ENCODE assay signal across 9 cellular contexts in genomic region chr18:12394428-12394827, GRCh38. TPM values are rescaled to one million over a fixed set of nuclear protein-coding genes. Genes with fewer than 3 reads are reported as not detected.
DNase-seq lines count a peak whose midpoint lies in the region; ATAC-seq and TF ChIP-seq lines count a peak whose summit lies in the region.
"Had no signal": no experiment of that assay in that cellular context is flagged by ENCODE, and none has a peak within 500 bp of the region (broad histone marks: within the 10 kb centered on the region; RNA-seq: fewer than 3 reads in every experiment).

No MANE protein-coding gene starts in this region.

- no peak overlapping the region for H2AFZ ChIP-seq in smooth muscle cell (ENCODE audit: low read depth)

- no peaks in the 10 kb centered on the region for H3K4me1 Mint-ChIP-seq in activated T-cell treated with anti-CD3 and anti-CD28 coated beads, Interleukin-2, amount 50 U/mL, for 4 hours (ENCODE audit: low read depth)
- peaks cover 3% of the 10 kb centered on the region for H3K4me1 Mint-ChIP-seq in endothelial cell (ENCODE audit: unreplicated experiment)

- no peak overlapping the region for H3K4me3 Mint-ChIP-seq in activated T-cell treated with anti-CD3 and anti-CD28 coated beads, Interleukin-2, amount 50 U/mL, for 4 hours
- no peak overlapping the region for H3K4me3 Mint-ChIP-seq in endothelial cell (ENCODE audit: unreplicated experiment)

- peak; percentile 37 for TF ChIP-seq CTCF in NB4 (IDR thresholded peaks at IDR 0.05; ENCODE audit: low read depth, low read length)
- no peak for TF ChIP-seq CTCF in endothelial cell (IDR thresholded peaks at IDR 0.05; ENCODE audit: unreplicated experiment)
- peak; percentile 21 for TF ChIP-seq CTCF in smooth muscle cell (IDR thresholded peaks at IDR 0.05; ENCODE audit: borderline replicate concordance, insufficient read depth, poor library complexity, severe bottlenecking)

- no peaks in the 10 kb centered on the region for H4K20me1 ChIP-seq in smooth muscle cell (ENCODE audit: low read depth)

- H3K27me3 Mint-ChIP-seq in activated T-cell treated with anti-CD3 and anti-CD28 coated beads, Interleukin-2, amount 50 U/mL, for 4 hours (ENCODE audit: low read depth), result peaks cover 21% of the 10 kb centered on the region
- H3K27me3 Mint-ChIP-seq in endothelial cell (ENCODE audit: unreplicated experiment), result peaks cover 1% of the 10 kb centered on the region

- DNase-seq in activated T-cell treated with anti-CD3 and anti-CD28 coated beads, Interleukin-2, amount 50 U/mL, for 1 hour, result peak; percentile 25
- no peak for DNase-seq in activated T-cell treated with anti-CD3 and anti-CD28 coated beads, Interleukin-2, amount 50 U/mL, for 4 hours
- DNase-seq in NB4 (ENCODE audit: low read depth) (peak; percentile 52), endothelial cell (ENCODE audit: low spot score) (peak; percentile 22), smooth muscle cell (lab: John Stamatoyannopoulos, UW; ENCODE audit: unreplicated experiment) (no peak), GF-D8 (lab: John Stamatoyannopoulos, UW) (no peak)
- DNase-seq: kidney glomerular epithelial cell had no signal

- H3K9me3 Mint-ChIP-seq in activated T-cell treated with anti-CD3 and anti-CD28 coated beads, Interleukin-2, amount 50 U/mL, for 4 hours, result no peaks in the 10 kb centered on the region
- H3K9me3 Mint-ChIP-seq in endothelial cell (ENCODE audit: unreplicated experiment), result no peaks in the 10 kb centered on the region

- H3K79me2 ChIP-seq in smooth muscle cell (ENCODE audit: low read depth), result no peaks in the 10 kb centered on the region

- H3K27ac ChIP-seq in smooth muscle cell (ENCODE audit: low read depth), result no peak overlapping the region

- H3K36me3 ChIP-seq in smooth muscle cell (ENCODE audit: low read depth), result no peaks in the 10 kb centered on the region

- no peaks in the 10 kb centered on the region for H3K27me3 ChIP-seq in smooth muscle cell (ENCODE audit: low read depth)

- H3K9ac ChIP-seq in smooth muscle cell (ENCODE audit: low read depth), result no peak overlapping the region

- H3K9me3 ChIP-seq in smooth muscle cell (replicated peaks; ENCODE audit: low read depth), result no peaks in the 10 kb centered on the region

- H3K4me3 ChIP-seq in NB4 (ENCODE audit: low read depth, low read length), result no peak overlapping the region
- no peak overlapping the region for H3K4me3 ChIP-seq in smooth muscle cell

- no peaks in the 10 kb centered on the region for H3K36me3 Mint-ChIP-seq in activated T-cell treated with anti-CD3 and anti-CD28 coated beads, Interleukin-2, amount 50 U/mL, for 4 hours (ENCODE audit: insufficient read depth)
- no peaks in the 10 kb centered on the region for H3K36me3 Mint-ChIP-seq in endothelial cell (ENCODE audit: low read depth, unreplicated experiment)

- H3F3A ChIP-seq in smooth muscle cell (ENCODE audit: low read depth), result no peaks in the 10 kb centered on the region

- no peaks in the 10 kb centered on the region for H3K4me1 ChIP-seq in smooth muscle cell (ENCODE audit: low read depth)

- H3K4me2 ChIP-seq in smooth muscle cell, result no peak overlapping the region

- WGBS in smooth muscle cell (ENCODE audit: low lambda C conversion rate), result 82% methylated on average over 8 of the region's 8 CpGs

- no peak for ATAC-seq in activated T-cell treated with anti-CD3 and anti-CD28 coated beads, Interleukin-2, amount 50 U/mL, for 4 hours
- no peak for ATAC-seq in GM21529 (IDR thresholded peaks at IDR 0.05; ENCODE audit: unreplicated experiment)
- ATAC-seq in GM21360 (IDR thresholded peaks at IDR 0.05; ENCODE audit: unreplicated experiment), result no peak

- H3K27ac Mint-ChIP-seq in endothelial cell (ENCODE audit: unreplicated experiment), result no peak overlapping the region

- TF ChIP-seq POLR2A in NB4 (IDR thresholded peaks at IDR 0.05; ENCODE audit: extremely low read depth, insufficient read length), result no peak

RNA-seq across cellular contexts. Expression of gene PRELID3A, which starts 13.3 kb away (rescaled TPM):
- total RNA-seq in activated T-cell treated with anti-CD3 and anti-CD28 coated beads, Interleukin-2, amount 50 U/mL, for 4 hours, result 1 to 10 TPM; 1.8 to 4.3 (median 2.3) TPM
- total RNA-seq in endothelial cell (ENCODE audit: unreplicated experiment) (1.5 TPM), smooth muscle cell (0.49 and 6.3 TPM in 2 replicates)
- 0.65 and 1.3 TPM in 2 replicates for polyA plus RNA-seq in smooth muscle cell

RNA-seq across cellular contexts. Expression of gene AFG3L2, which starts 17.4 kb away (rescaled TPM):
- total RNA-seq in activated T-cell treated with anti-CD3 and anti-CD28 coated beads, Interleukin-2, amount 50 U/mL, for 4 hours, result 10 to 100 TPM; 78.7 to 93.5 (median 88.3) TPM
- 47.7 TPM for total RNA-seq in endothelial cell (ENCODE audit: unreplicated experiment)
- 24.3 and 56.8 TPM in 2 replicates for total RNA-seq in smooth muscle cell
- polyA plus RNA-seq in smooth muscle cell, result 21.6 and 30.8 TPM in 2 replicates

Comparison
In these comparisons a context has a peak if more than half of its experiments do, and no peak if none do; other contexts are left out.
1. DNase-seq: peak in activated T-cell treated with anti-CD3 and anti-CD28 coated beads, Interleukin-2, amount 50 U/mL, for 1 hour (single experiment), NB4 (single experiment) and endothelial cell (single experiment); none in activated T-cell treated with anti-CD3 and anti-CD28 coated beads, Interleukin-2, amount 50 U/mL, for 4 hours (single experiment), smooth muscle cell (single experiment) and GF-D8 (single experiment).